In genomic region chr1:175384546-175384945, GRCh38 we compare ENCODE assay signal across 13 cellular contexts.
"Had no signal": no experiment of that assay in that cellular context is flagged by ENCODE, and none has a peak within 500 bp of the region (broad histone marks: within the 10 kb centered on the region; RNA-seq: fewer than 3 reads in every experiment).

No MANE protein-coding gene starts in this region.

- DNase-seq: colonic mucosa; cortex of kidney; effector CD8-positive, alpha-beta T cell; effector memory CD8-positive, alpha-beta T cell; endodermal cell; heart left ventricle; hypothalamus; left cardiac atrium; left lung; left ventricle myocardium superior; lower lobe of right lung; mesenchymal stem cell; naive thymus-derived CD4-positive, alpha-beta T cell had no signal
